30 cellular contexts compared by ENCODE assay signal in genomic region chr4:59388359-59388758, GRCh38.
"Had no signal": no experiment of that assay in that cellular context is flagged by ENCODE, and none has a peak within 500 bp of the region (broad histone marks: within the 10 kb centered on the region; RNA-seq: fewer than 3 reads in every experiment).

No MANE protein-coding gene starts in this region.

- H3K27ac ChIP-seq: adrenal gland, body of pancreas, esophagus muscularis mucosa, foreskin keratinocyte, gastrocnemius medialis, heart left ventricle had no signal

- H3K36me3 ChIP-seq: adrenal gland, esophagus muscularis mucosa, gastrocnemius medialis, heart left ventricle had no signal

- H3K9me3 ChIP-seq: body of pancreas, gastrocnemius medialis had no signal

- DNase-seq: activated CD4-positive, alpha-beta memory T cell treated with anti-CD3 and anti-CD28 coated beads for 36 hours; activated CD4-positive, alpha-beta T cell treated with anti-CD3 and anti-CD28 coated beads for 36 hours; activated CD4-positive, alpha-beta T cell treated with anti-CD3 and anti-CD28 coated beads, Interleukin-2, amount 10 ng/mL, durations not matched to agents 24 days and 14 days; activated CD4-positive, CD25-positive, alpha-beta regulatory T cell; activated CD4-positive, CD25-positive, alpha-beta regulatory T cell treated with anti-CD3 and anti-CD28 coated beads, Interleukin-2, amount 50 U/mL, for 72 hours; activated CD8-positive, alpha-beta memory T cell treated with anti-CD3 and anti-CD28 coated beads, Interleukin-2, amount 10 ng/mL, durations not matched to agents 7 days and 5 days; activated CD8-positive, alpha-beta memory T cell treated with anti-CD3 and anti-CD28 coated beads, Interleukin-2, amount 50 U/mL, for 4 hours; activated CD8-positive, alpha-beta T cell treated with anti-CD3 and anti-CD28 coated beads, Interleukin-2, amount 10 ng/mL, durations not matched to agents 7 days and 5 days; activated effector memory CD4-positive, alpha-beta T cell treated with anti-CD3 and anti-CD28 coated beads, Interleukin-2, amount 50 U/mL, for 16 hours; activated naive CD4-positive, alpha-beta T cell treated with anti-CD3 and anti-CD28 coated beads for 36 hours; activated naive CD8-positive, alpha-beta T cell treated with anti-CD3 and anti-CD28 coated beads for 36 hours; activated naive CD8-positive, alpha-beta T cell treated with anti-CD3 and anti-CD28 coated beads, Interleukin-2, amount 50 U/mL, for 24 hours; activated T-cell treated with anti-CD3 and anti-CD28 coated beads, Interleukin-2, amount 50 U/mL, for 1 hour; activated T-cell treated with anti-CD3 and anti-CD28 coated beads, Interleukin-2, amount 50 U/mL, for 48 hours; adrenal gland; amygdala; aorta; body of pancreas; caudate nucleus; cortex of kidney; dermis blood vessel endothelial cell; effector CD4-positive, alpha-beta T cell; effector memory CD8-positive, alpha-beta T cell; erythroblast; foreskin keratinocyte; gastrocnemius medialis; glutamatergic neuron; heart left ventricle had no signal

- ATAC-seq: activated CD4-positive, alpha-beta T cell treated with anti-CD3 and anti-CD28 coated beads for 36 hours; activated CD8-positive, alpha-beta memory T cell treated with anti-CD3 and anti-CD28 coated beads, Interleukin-2, amount 10 ng/mL, durations not matched to agents 7 days and 5 days; activated CD8-positive, alpha-beta T cell treated with anti-CD3 and anti-CD28 coated beads, Interleukin-2, amount 10 ng/mL, durations not matched to agents 7 days and 5 days; activated naive CD8-positive, alpha-beta T cell treated with anti-CD3 and anti-CD28 coated beads, Interleukin-2, amount 50 U/mL, for 24 hours; body of pancreas; effector memory CD8-positive, alpha-beta T cell; foreskin keratinocyte; gastrocnemius medialis; heart left ventricle had no signal

- H3K4me1 ChIP-seq: adrenal gland, body of pancreas, esophagus muscularis mucosa, foreskin keratinocyte, gastrocnemius medialis, heart left ventricle had no signal

- H3K4me3 ChIP-seq: adrenal gland, body of pancreas, esophagus muscularis mucosa, gastrocnemius medialis, heart left ventricle had no signal

- FAIRE-seq: colon had no signal

- H3K27me3 ChIP-seq: adrenal gland, body of pancreas, esophagus muscularis mucosa, foreskin keratinocyte, gastrocnemius medialis, heart left ventricle had no signal
